In genomic region chr17:55845385-55845784, GRCh38 we compare ENCODE assay signal across 9 cellular contexts.
DNase-seq lines count a peak whose midpoint lies in the region; ATAC-seq and TF ChIP-seq lines count a peak whose summit lies in the region.
"Had no signal": no experiment of that assay in that cellular context is flagged by ENCODE, and none has a peak within 500 bp of the region (broad histone marks: within the 10 kb centered on the region; RNA-seq: fewer than 3 reads in every experiment).

No MANE protein-coding gene starts in this region.

- no peak overlapping the region for H3K27ac Mint-ChIP-seq in CD8-positive, alpha-beta memory T cell
- H3K27ac Mint-ChIP-seq: activated naive CD4-positive, alpha-beta T cell treated with anti-CD3 and anti-CD28 coated beads, Interleukin-2, amount 50 U/mL, for 24 hours had no signal

- peak; percentile 14 for DNase-seq in amniotic stem cell (lab: John Stamatoyannopoulos, UW)
- DNase-seq in hypothalamus (lab: John Stamatoyannopoulos, UW) = peak in 37 of 51 donors; percentile 1 to 56 (median 14)
- no peak for DNase-seq in Kasumi-1 (lab: John Stamatoyannopoulos, UW)
- no peak for DNase-seq in GOT3 (lab: John Stamatoyannopoulos, UW)
- DNase-seq in CD8-positive, alpha-beta memory T cell = no peak

- H3K27me3 Mint-ChIP-seq in CD8-positive, alpha-beta memory T cell = peaks cover 14 to 19% of the 10 kb centered on the region in 2 donors

- H3K4me1 Mint-ChIP-seq in CD8-positive, alpha-beta memory T cell = no peaks in the 10 kb centered on the region
- H3K4me1 Mint-ChIP-seq: activated naive CD4-positive, alpha-beta T cell treated with anti-CD3 and anti-CD28 coated beads, Interleukin-2, amount 50 U/mL, for 24 hours had no signal

- H3K36me3 Mint-ChIP-seq in CD8-positive, alpha-beta memory T cell = no peaks in the 10 kb centered on the region
- H3K36me3 Mint-ChIP-seq: activated naive CD4-positive, alpha-beta T cell treated with anti-CD3 and anti-CD28 coated beads, Interleukin-2, amount 50 U/mL, for 24 hours had no signal

- no peaks in the 10 kb centered on the region for H3K36me3 ChIP-seq in skeletal muscle satellite cell (ENCODE audit: insufficient read depth, low read length)
- no peaks in the 10 kb centered on the region for H3K36me3 ChIP-seq in CD8-positive, alpha-beta memory T cell (ENCODE audit: insufficient read depth, low read length)

- peak overlapping the region; percentile 40 for H3K4me3 ChIP-seq in skeletal muscle satellite cell (ENCODE audit: low read length)
- H3K4me3 ChIP-seq in CD8-positive, alpha-beta memory T cell (ENCODE audit: low read length) = no peak overlapping the region

- H3K9me3 Mint-ChIP-seq in CD8-positive, alpha-beta memory T cell = peaks cover 0 to 2% (median 2%) of the 10 kb centered on the region in 5 donors
- H3K9me3 Mint-ChIP-seq: activated naive CD4-positive, alpha-beta T cell treated with anti-CD3 and anti-CD28 coated beads, Interleukin-2, amount 50 U/mL, for 24 hours had no signal

- H3K4me3 Mint-ChIP-seq in CD8-positive, alpha-beta memory T cell = no peak overlapping the region
- H3K4me3 Mint-ChIP-seq: activated naive CD4-positive, alpha-beta T cell treated with anti-CD3 and anti-CD28 coated beads, Interleukin-2, amount 50 U/mL, for 24 hours had no signal

- peak overlapping the region; percentile 30 for H3K9ac ChIP-seq in skeletal muscle satellite cell (ENCODE audit: low read depth, low read length)

- no peak overlapping the region for H3K27ac ChIP-seq in 22Rv1
- H3K27ac ChIP-seq in CD8-positive, alpha-beta memory T cell (ENCODE audit: low read depth, low read length) = no peak overlapping the region

- POLR2A ChIA-PET in CD8-positive, alpha-beta memory T cell (lab: Charles Lee) = no interaction called here

- H3K4me2 ChIP-seq in skeletal muscle satellite cell (ENCODE audit: low read length) = peak overlapping the region; percentile 68

- H3K4me1 ChIP-seq in skeletal muscle satellite cell (ENCODE audit: control insufficient read depth, insufficient read depth, low read length) = peaks cover 6% of the 10 kb centered on the region
- no peaks in the 10 kb centered on the region for H3K4me1 ChIP-seq in CD8-positive, alpha-beta memory T cell (ENCODE audit: insufficient read depth, low read length)

- no peaks in the 10 kb centered on the region for H3K9me3 ChIP-seq in skeletal muscle satellite cell (replicated peaks; ENCODE audit: low read length)
- H3K9me3 ChIP-seq in CD8-positive, alpha-beta memory T cell (ENCODE audit: low read length) = no peaks in the 10 kb centered on the region

- TF ChIP-seq CTCF in 22Rv1 (IDR thresholded peaks at IDR 0.05) = peak; percentile 73

- H3K27me3 ChIP-seq in skeletal muscle satellite cell (ENCODE audit: control insufficient read depth, insufficient read depth, low read length) = peaks cover 6% of the 10 kb centered on the region
- H3K27me3 ChIP-seq in CD8-positive, alpha-beta memory T cell (ENCODE audit: insufficient read depth, low read length, poor library complexity, severe bottlenecking) = no peaks in the 10 kb centered on the region

- ATAC-seq in GM18868 (IDR thresholded peaks at IDR 0.05; ENCODE audit: unreplicated experiment) = peak; percentile 49

- CTCF ChIA-PET in CD8-positive, alpha-beta memory T cell (lab: Charles Lee) = no interaction called here

Comparison
In these comparisons a context has a peak if more than half of its experiments do, and no peak if none do; other contexts are left out.
1. DNase-seq: peak in amniotic stem cell (single experiment) and hypothalamus (37 of 51); none in Kasumi-1 (0 of 2), GOT3 (single experiment) and CD8-positive, alpha-beta memory T cell (0 of 5).